20 cellular contexts compared by ENCODE assay signal in genomic region chr2:44163782-44164181, GRCh38.
"Had no signal": no experiment of that assay in that cellular context is flagged by ENCODE, and none has a peak within 500 bp of the region (broad histone marks: within the 10 kb centered on the region; RNA-seq: fewer than 3 reads in every experiment).

No MANE protein-coding gene starts in this region.

- H3K27me3 ChIP-seq: right atrium auricular region, thyroid gland had no signal

- H3K27ac ChIP-seq: esophagus squamous epithelium, prostate gland, right atrium auricular region, thyroid gland had no signal

- H3K4me1 ChIP-seq: prostate gland, thyroid gland had no signal

- H3K36me3 ChIP-seq: esophagus squamous epithelium, prostate gland, right atrium auricular region, thyroid gland had no signal

- H3K4me3 ChIP-seq: esophagus squamous epithelium, mucosa of descending colon, prostate gland, right atrium auricular region, thyroid gland had no signal

- H3K9me3 ChIP-seq: esophagus squamous epithelium, prostate gland, thyroid gland had no signal

- DNase-seq: activated B cell treated with CpG ODN at 0.5 μM for 24 hours; activated CD4-positive, alpha-beta memory T cell treated with anti-CD3 and anti-CD28 coated beads, Interleukin-2, amount 10 ng/mL, durations not matched to agents 7 days and 5 days; activated CD4-positive, alpha-beta T cell treated with anti-CD3 and anti-CD28 coated beads for 4 hours; activated CD8-positive, alpha-beta memory T cell treated with anti-CD3 and anti-CD28 coated beads, Interleukin-2, amount 10 ng/mL, durations not matched to agents 7 days and 5 days; activated naive CD4-positive, alpha-beta T cell treated with Interleukin-2 at 50 U/mL for 16 hours; activated naive CD8-positive, alpha-beta T cell treated with anti-CD3 and anti-CD28 coated beads, Interleukin-2, amount 10 ng/mL, durations not matched to agents 7 days and 5 days; amygdala; dermis blood vessel endothelial cell; effector memory CD4-positive, alpha-beta T cell; esophagus squamous epithelium; mesenchymal stem cell; mucosa of descending colon; naive B cell; stimulated activated CD4-positive, alpha-beta T cell treated with anti-CD3 and anti-CD28 coated beads, Interleukin-12 subunit alpha, Interleukin-12 subunit beta, amount 100 ng/mL, for 4 hours; stimulated activated CD4-positive, alpha-beta T cell treated with anti-CD3 and anti-CD28 coated beads, Interleukin-1b, Interleukin-23, amount 100 ng/mL, for 48 hours; stimulated activated CD8-positive, alpha-beta memory T cell treated with anti-CD3 and anti-CD28 coated beads, Interleukin-4, amount 100 ng/mL, for 48 hours; stimulated activated naive CD4-positive, alpha-beta T cell; thyroid gland had no signal
